1 cellular context compared by ENCODE assay signal in the genomic region with DNA sequence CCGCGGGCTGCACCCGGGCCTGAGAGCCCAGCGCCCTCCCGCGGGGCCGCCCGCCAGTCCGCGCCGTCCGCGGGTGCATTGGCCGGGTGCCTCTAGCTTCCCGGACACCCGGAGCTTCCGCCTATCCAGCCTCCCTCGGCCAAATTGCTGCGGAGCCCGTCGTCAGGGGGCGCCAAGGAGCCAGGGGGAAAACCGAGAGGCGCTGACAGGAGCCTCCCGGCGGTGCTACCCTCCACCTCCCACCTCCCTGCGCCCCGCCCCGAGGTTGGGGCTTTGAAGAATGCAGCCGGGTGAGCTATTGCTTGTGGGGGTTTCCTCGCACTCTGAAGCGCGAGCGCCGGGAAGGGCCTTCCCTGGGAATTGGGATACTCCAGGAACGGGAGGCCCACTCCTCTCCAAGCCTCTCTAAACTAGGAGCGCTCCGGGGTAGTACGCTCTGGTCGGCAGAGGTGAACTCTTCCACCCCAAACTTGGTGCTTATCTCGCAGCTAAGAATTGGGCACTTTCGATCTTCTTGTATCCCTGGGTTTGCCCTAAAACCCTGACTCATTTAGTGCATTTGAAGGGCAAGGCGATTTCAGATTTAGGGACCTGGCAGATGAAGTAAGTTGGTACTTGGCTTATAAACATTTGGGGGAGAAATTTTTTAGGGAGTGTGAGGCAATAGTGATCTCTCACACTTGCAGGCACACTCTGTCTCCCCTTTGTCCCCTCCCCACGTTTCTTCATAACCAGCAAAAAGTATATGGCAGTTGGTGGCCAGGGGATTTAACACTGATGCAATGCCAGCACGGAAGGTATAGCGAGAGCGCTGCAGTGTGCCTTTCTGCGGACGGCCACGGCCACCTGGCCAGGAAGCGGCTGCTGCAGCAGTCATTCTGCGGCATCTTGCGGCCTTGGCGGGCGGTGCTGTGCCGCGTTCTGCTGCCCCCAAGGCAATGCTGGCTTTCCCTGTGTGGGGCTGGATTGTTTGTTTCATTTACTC.
TF ChIP-seq lines count a peak whose summit lies in the region.

No MANE protein-coding gene starts in this region.

TF ChIP-seq in HEK293, 187 proteins besides CTCF, POLR2A, EP300 and RAD21 (continued from another document and continues in another):
- TF ChIP-seq, protein P1, sequence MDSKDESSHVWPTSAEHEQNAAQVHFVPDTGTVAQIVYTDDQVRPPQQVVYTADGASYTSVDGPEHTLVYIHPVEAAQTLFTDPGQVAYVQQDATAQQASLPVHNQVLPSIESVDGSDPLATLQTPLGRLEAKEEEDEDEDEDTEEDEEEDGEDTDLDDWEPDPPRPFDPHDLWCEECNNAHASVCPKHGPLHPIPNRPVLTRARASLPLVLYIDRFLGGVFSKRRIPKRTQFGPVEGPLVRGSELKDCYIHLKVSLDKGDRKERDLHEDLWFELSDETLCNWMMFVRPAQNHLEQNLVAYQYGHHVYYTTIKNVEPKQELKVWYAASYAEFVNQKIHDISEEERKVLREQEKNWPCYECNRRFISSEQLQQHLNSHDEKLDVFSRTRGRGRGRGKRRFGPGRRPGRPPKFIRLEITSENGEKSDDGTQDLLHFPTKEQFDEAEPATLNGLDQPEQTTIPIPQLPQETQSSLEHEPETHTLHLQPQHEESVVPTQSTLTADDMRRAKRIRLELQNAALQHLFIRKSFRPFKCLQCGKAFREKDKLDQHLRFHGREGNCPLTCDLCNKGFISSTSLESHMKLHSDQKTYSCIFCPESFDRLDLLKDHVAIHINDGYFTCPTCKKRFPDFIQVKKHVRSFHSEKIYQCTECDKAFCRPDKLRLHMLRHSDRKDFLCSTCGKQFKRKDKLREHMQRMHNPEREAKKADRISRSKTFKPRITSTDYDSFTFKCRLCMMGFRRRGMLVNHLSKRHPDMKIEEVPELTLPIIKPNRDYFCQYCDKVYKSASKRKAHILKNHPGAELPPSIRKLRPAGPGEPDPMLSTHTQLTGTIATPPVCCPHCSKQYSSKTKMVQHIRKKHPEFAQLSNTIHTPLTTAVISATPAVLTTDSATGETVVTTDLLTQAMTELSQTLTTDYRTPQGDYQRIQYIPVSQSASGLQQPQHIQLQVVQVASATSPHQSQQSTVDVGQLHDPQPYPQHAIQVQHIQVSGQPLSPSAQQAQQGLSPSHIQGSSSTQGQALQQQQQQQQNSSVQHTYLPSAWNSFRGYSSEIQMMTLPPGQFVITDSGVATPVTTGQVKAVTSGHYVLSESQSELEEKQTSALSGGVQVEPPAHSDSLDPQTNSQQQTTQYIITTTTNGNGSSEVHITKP (tag by site-specific recombination; IDR thresholded peaks at IDR 0.05): peak; percentile 97
- peak; percentile 47 for TF ChIP-seq ZFHX2 (tag by site-specific recombination; conservative IDR thresholded peaks at IDR 0.05)
- TF ChIP-seq ZNF391 (tag by site-specific recombination; IDR thresholded peaks at IDR 0.05; ENCODE audit: borderline replicate concordance, low read depth): no peak
- no peak for TF ChIP-seq ZNF837 (tag by site-specific recombination; IDR thresholded peaks at IDR 0.05)
- no peak for TF ChIP-seq ZNF292 (tag by site-specific recombination; IDR thresholded peaks at IDR 0.05; ENCODE audit: borderline replicate concordance, low read depth)
- no peak for TF ChIP-seq ZSCAN16 (tag by site-specific recombination; IDR thresholded peaks at IDR 0.05)
- TF ChIP-seq ZNF423 (tag by site-specific recombination; IDR thresholded peaks at IDR 0.05): peak; percentile 73; the same call in 1 of the 2 replicates
- TF ChIP-seq ZNF707 (tag by site-specific recombination; IDR thresholded peaks at IDR 0.05): no peak
- peak; percentile 79; the same call in 1 of the 2 replicates for TF ChIP-seq MZF1 (tag by site-specific recombination; IDR thresholded peaks at IDR 0.05; ENCODE audit: borderline replicate concordance)
- TF ChIP-seq, protein P2, sequence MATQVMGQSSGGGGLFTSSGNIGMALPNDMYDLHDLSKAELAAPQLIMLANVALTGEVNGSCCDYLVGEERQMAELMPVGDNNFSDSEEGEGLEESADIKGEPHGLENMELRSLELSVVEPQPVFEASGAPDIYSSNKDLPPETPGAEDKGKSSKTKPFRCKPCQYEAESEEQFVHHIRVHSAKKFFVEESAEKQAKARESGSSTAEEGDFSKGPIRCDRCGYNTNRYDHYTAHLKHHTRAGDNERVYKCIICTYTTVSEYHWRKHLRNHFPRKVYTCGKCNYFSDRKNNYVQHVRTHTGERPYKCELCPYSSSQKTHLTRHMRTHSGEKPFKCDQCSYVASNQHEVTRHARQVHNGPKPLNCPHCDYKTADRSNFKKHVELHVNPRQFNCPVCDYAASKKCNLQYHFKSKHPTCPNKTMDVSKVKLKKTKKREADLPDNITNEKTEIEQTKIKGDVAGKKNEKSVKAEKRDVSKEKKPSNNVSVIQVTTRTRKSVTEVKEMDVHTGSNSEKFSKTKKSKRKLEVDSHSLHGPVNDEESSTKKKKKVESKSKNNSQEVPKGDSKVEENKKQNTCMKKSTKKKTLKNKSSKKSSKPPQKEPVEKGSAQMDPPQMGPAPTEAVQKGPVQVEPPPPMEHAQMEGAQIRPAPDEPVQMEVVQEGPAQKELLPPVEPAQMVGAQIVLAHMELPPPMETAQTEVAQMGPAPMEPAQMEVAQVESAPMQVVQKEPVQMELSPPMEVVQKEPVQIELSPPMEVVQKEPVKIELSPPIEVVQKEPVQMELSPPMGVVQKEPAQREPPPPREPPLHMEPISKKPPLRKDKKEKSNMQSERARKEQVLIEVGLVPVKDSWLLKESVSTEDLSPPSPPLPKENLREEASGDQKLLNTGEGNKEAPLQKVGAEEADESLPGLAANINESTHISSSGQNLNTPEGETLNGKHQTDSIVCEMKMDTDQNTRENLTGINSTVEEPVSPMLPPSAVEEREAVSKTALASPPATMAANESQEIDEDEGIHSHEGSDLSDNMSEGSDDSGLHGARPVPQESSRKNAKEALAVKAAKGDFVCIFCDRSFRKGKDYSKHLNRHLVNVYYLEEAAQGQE (tag by site-specific recombination; IDR thresholded peaks at IDR 0.05): no peak; the same call in 1 of the 2 replicates
- TF ChIP-seq ZNF677 (tag by site-specific recombination; IDR thresholded peaks at IDR 0.05): no peak
- TF ChIP-seq BCL11B (tag by site-specific recombination; IDR thresholded peaks at IDR 0.05; ENCODE audit: low read depth): 0 out of 2 replicates have a peak, but pooled peaks have one; percentile 37
- no peak for TF ChIP-seq ZNF157 (tag by site-specific recombination; IDR thresholded peaks at IDR 0.05)
- TF ChIP-seq ZNF16 (tag by site-specific recombination; IDR thresholded peaks at IDR 0.05; ENCODE audit: low read depth): no peak
- no peak for TF ChIP-seq ZNF169 (tag by site-specific recombination; IDR thresholded peaks at IDR 0.05)
- TF ChIP-seq ZXDB (tag by site-specific recombination; IDR thresholded peaks at IDR 0.05): peak; percentile 62
- TF ChIP-seq, protein P3, sequence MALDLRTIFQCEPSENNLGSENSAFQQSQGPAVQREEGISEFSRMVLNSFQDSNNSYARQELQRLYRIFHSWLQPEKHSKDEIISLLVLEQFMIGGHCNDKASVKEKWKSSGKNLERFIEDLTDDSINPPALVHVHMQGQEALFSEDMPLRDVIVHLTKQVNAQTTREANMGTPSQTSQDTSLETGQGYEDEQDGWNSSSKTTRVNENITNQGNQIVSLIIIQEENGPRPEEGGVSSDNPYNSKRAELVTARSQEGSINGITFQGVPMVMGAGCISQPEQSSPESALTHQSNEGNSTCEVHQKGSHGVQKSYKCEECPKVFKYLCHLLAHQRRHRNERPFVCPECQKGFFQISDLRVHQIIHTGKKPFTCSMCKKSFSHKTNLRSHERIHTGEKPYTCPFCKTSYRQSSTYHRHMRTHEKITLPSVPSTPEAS (tag by site-specific recombination; IDR thresholded peaks at IDR 0.05): no peak
- TF ChIP-seq ZNF558 (tag by site-specific recombination; IDR thresholded peaks at IDR 0.05): no peak
- TF ChIP-seq ZNF140 (tag by site-specific recombination; IDR thresholded peaks at IDR 0.05): no peak
- TF ChIP-seq REPIN1 (tag by site-specific recombination; IDR thresholded peaks at IDR 0.05; ENCODE audit: low read depth): 0 out of 2 replicates have a peak, but pooled peaks have one; percentile 9
- TF ChIP-seq ZFP69B (tag by site-specific recombination; IDR thresholded peaks at IDR 0.05): 0 out of 2 replicates have a peak, but pooled peaks have one; percentile 18
- TF ChIP-seq, protein P4, sequence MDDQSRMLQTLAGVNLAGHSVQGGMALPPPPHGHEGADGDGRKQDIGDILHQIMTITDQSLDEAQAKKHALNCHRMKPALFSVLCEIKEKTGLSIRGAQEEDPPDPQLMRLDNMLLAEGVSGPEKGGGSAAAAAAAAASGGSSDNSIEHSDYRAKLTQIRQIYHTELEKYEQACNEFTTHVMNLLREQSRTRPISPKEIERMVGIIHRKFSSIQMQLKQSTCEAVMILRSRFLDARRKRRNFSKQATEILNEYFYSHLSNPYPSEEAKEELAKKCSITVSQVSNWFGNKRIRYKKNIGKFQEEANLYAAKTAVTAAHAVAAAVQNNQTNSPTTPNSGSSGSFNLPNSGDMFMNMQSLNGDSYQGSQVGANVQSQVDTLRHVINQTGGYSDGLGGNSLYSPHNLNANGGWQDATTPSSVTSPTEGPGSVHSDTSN (CRISPR knock-in tag; IDR thresholded peaks at IDR 0.05): no peak
- TF ChIP-seq OVOL3 (tag by site-specific recombination; IDR thresholded peaks at IDR 0.05): no peak
- TF ChIP-seq KLF8 (tag by site-specific recombination; IDR thresholded peaks at IDR 0.05): peak; percentile 84
- peak; percentile 96 for TF ChIP-seq ZNF660 (tag by site-specific recombination; IDR thresholded peaks at IDR 0.05)
- TF ChIP-seq KLF16 (tag by site-specific recombination; IDR thresholded peaks at IDR 0.05): no peak; the same call in 1 of the 2 replicates
- TF ChIP-seq, protein P5, sequence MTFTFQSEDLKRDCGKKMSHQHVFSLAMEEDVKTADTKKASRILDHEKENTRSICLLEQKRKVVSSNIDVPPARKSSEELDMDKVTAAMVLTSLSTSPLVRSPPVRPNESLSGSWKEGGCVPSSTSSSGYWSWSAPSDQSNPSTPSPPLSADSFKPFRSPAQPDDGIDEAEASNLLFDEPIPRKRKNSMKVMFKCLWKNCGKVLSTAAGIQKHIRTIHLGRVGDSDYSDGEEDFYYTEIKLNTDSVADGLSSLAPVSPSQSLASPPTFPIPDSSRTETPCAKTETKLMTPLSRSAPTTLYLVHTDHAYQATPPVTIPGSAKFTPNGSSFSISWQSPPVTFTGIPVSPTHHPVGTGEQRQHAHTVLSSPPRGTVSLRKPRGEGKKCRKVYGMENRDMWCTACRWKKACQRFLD (tag by site-specific recombination; IDR thresholded peaks at IDR 0.05): no peak
- no peak for TF ChIP-seq GFI1B (tag by site-specific recombination; IDR thresholded peaks at IDR 0.05)
- TF ChIP-seq GLIS1 (tag by site-specific recombination; IDR thresholded peaks at IDR 0.05): peak; percentile 71; the same call in 1 of the 2 replicates
- no peak for TF ChIP-seq ZNF121 (tag by site-specific recombination; IDR thresholded peaks at IDR 0.05)
- TF ChIP-seq ZNF596 (tag by site-specific recombination; IDR thresholded peaks at IDR 0.05): peak; percentile 54
- TF ChIP-seq, protein P6, sequence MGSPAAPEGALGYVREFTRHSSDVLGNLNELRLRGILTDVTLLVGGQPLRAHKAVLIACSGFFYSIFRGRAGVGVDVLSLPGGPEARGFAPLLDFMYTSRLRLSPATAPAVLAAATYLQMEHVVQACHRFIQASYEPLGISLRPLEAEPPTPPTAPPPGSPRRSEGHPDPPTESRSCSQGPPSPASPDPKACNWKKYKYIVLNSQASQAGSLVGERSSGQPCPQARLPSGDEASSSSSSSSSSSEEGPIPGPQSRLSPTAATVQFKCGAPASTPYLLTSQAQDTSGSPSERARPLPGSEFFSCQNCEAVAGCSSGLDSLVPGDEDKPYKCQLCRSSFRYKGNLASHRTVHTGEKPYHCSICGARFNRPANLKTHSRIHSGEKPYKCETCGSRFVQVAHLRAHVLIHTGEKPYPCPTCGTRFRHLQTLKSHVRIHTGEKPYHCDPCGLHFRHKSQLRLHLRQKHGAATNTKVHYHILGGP (tag by site-specific recombination; IDR thresholded peaks at IDR 0.05): no peak
- no peak for TF ChIP-seq ZNF133 (tag by site-specific recombination; IDR thresholded peaks at IDR 0.05)
- TF ChIP-seq, protein P7, sequence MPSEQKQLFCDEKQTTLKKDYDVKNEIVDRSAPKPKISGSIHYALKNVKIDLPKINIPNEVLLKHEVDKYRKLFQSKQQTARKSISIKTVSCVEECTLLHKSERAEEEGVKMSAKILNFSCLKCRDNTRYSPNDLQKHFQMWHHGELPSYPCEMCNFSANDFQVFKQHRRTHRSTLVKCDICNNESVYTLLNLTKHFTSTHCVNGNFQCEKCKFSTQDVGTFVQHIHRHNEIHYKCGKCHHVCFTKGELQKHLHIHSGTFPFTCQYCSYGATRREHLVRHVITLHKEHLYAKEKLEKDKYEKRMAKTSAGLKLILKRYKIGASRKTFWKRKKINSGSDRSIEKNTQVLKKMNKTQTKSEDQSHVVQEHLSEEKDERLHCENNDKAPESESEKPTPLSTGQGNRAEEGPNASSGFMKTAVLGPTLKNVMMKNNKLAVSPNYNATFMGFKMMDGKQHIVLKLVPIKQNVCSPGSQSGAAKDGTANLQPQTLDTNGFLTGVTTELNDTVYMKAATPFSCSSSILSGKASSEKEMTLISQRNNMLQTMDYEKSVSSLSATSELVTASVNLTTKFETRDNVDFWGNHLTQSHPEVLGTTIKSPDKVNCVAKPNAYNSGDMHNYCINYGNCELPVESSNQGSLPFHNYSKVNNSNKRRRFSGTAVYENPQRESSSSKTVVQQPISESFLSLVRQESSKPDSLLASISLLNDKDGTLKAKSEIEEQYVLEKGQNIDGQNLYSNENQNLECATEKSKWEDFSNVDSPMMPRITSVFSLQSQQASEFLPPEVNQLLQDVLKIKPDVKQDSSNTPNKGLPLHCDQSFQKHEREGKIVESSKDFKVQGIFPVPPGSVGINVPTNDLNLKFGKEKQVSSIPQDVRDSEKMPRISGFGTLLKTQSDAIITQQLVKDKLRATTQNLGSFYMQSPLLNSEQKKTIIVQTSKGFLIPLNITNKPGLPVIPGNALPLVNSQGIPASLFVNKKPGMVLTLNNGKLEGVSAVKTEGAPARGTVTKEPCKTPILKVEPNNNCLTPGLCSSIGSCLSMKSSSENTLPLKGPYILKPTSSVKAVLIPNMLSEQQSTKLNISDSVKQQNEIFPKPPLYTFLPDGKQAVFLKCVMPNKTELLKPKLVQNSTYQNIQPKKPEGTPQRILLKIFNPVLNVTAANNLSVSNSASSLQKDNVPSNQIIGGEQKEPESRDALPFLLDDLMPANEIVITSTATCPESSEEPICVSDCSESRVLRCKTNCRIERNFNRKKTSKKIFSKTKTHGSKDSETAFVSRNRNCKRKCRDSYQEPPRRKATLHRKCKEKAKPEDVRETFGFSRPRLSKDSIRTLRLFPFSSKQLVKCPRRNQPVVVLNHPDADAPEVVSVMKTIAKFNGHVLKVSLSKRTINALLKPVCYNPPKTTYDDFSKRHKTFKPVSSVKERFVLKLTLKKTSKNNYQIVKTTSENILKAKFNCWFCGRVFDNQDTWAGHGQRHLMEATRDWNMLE (tag by site-specific recombination; conservative IDR thresholded peaks at IDR 0.05; ENCODE audit: low read depth): no peak; the same call in 1 of the 2 replicates
- TF ChIP-seq WT1 (tag by site-specific recombination; IDR thresholded peaks at IDR 0.05): peak; percentile 71
- no peak for TF ChIP-seq ZNF530 (tag by site-specific recombination; IDR thresholded peaks at IDR 0.05; ENCODE audit: low read depth)
- TF ChIP-seq RBAK (tag by site-specific recombination; IDR thresholded peaks at IDR 0.05): no peak
- no peak for TF ChIP-seq ZBTB21 (tag by site-specific recombination; IDR thresholded peaks at IDR 0.05)
- TF ChIP-seq SALL2 (tag by site-specific recombination; IDR thresholded peaks at IDR 0.05; ENCODE audit: borderline replicate concordance): no peak
- TF ChIP-seq ZNF2 (tag by site-specific recombination; IDR thresholded peaks at IDR 0.05): peak; percentile 53; the same call in 1 of the 2 replicates
- TF ChIP-seq ZNF174 (tag by site-specific recombination; IDR thresholded peaks at IDR 0.05): no peak
